Comparison of ENCODE assay signal across 8 cellular contexts in genomic region chr1:85047472-85048295, GRCh38.
DNase-seq lines count a peak whose midpoint lies in the region; ATAC-seq lines count a peak whose summit lies in the region.

No MANE protein-coding gene starts in this region.

- peaks cover 30% of the 10 kb centered on the region for H3K27me3 ChIP-seq in muscle layer of duodenum (ENCODE audit: low read depth, low read length)

- H3K9me3 ChIP-seq in muscle layer of duodenum (ENCODE audit: control insufficient read depth in 1 of 2, low read length in 2 of 2) = no peaks in the 10 kb centered on the region

- H3K4me3 ChIP-seq in muscle layer of duodenum (ENCODE audit: low read depth in 1 of 2, low read length in 2 of 2) = peak overlapping the region; percentile 44 to 71

- H3K4me1 ChIP-seq in muscle layer of duodenum (ENCODE audit: control insufficient read depth in 1 of 2, insufficient read depth in 2 of 2, low read length in 2 of 2) = peaks cover 0 to 15% of the 10 kb centered on the region in 2 donors

- no peak overlapping the region for H3K27ac ChIP-seq in muscle layer of duodenum (ENCODE audit: low read length)

- no peaks in the 10 kb centered on the region for H3K36me3 ChIP-seq in muscle layer of duodenum (ENCODE audit: control insufficient read depth in 1 of 2, insufficient read depth in 2 of 2, low read length in 2 of 2)

- DNase-seq in activated effector memory CD4-positive, alpha-beta T cell treated with Interleukin-2 at 50 U/mL for 16 hours = peak; percentile 2
- DNase-seq in activated effector memory CD4-positive, alpha-beta T cell treated with anti-CD3 and anti-CD28 coated beads, Interleukin-2, amount 50 U/mL, for 16 hours = no peak
- peak; percentile 49 for DNase-seq in NCI-H510A (lab: John Stamatoyannopoulos, UW)
- DNase-seq in ecto neural progenitor cell (ENCODE audit: low spot score) = peak; percentile 76
- DNase-seq in stimulated activated naive CD4-positive, alpha-beta T cell treated with Interleukin-2 at 50 U/mL for 16 hours (lab: John Stamatoyannopoulos, UW) = no peak
- no peak for DNase-seq in GDM1 (lab: John Stamatoyannopoulos, UW)

- peak; percentile 41 for ATAC-seq in HG02610 (IDR thresholded peaks at IDR 0.05; ENCODE audit: unreplicated experiment)

Comparison
In these comparisons a context has a peak if more than half of its experiments do, and no peak if none do; other contexts are left out.
1. DNase-seq: peak in activated effector memory CD4-positive, alpha-beta T cell treated with Interleukin-2 at 50 U/mL for 16 hours (single experiment), NCI-H510A (single experiment) and ecto neural progenitor cell (single experiment); none in activated effector memory CD4-positive, alpha-beta T cell treated with anti-CD3 and anti-CD28 coated beads, Interleukin-2, amount 50 U/mL, for 16 hours (single experiment), stimulated activated naive CD4-positive, alpha-beta T cell treated with Interleukin-2 at 50 U/mL for 16 hours (single experiment) and GDM1 (single experiment).